Comparison of ENCODE assay signal across 20 cellular contexts in genomic region chr17:35101036-35101435, GRCh38. TPM values are rescaled to one million over a fixed set of nuclear protein-coding genes. Genes with fewer than 3 reads are reported as not detected.
A peak's percentile ranks its signal among the peaks of the same experiment; 100 is the strongest.
DNase-seq lines count a peak whose midpoint lies in the region; ATAC-seq and TF ChIP-seq lines count a peak whose summit lies in the region.
"Had no signal": no experiment of that assay in that cellular context is flagged by ENCODE, and none has a peak within 500 bp of the region (broad histone marks: within the 10 kb centered on the region; RNA-seq: fewer than 3 reads in every experiment).

No MANE protein-coding gene starts in this region.

- H3K27ac Mint-ChIP-seq in CD14-positive monocyte = peak overlapping the region in 4 of 7 donors; percentile 53 to 82 (median 60)
- peak overlapping the region; percentile 41 for H3K27ac Mint-ChIP-seq in central memory CD8-positive, alpha-beta T cell (ENCODE audit: low read depth)
- H3K27ac Mint-ChIP-seq: CD4-positive, alpha-beta T cell; CD8-positive, alpha-beta T cell had no signal

- peaks cover 13% of the 10 kb centered on the region for H3K36me3 ChIP-seq in neutrophil
- peaks cover 39% of the 10 kb centered on the region for H3K36me3 ChIP-seq in MG63

- no peaks in the 10 kb centered on the region for H3K9me3 Mint-ChIP-seq in CD14-positive monocyte
- no peaks in the 10 kb centered on the region for H3K9me3 Mint-ChIP-seq in central memory CD8-positive, alpha-beta T cell
- H3K9me3 Mint-ChIP-seq: CD4-positive, alpha-beta T cell; CD8-positive, alpha-beta T cell had no signal

- intact Hi-C loops in CD14-positive monocyte (cut with micrococcal nuclease) = no loop called here

- H3K27me3 ChIP-seq in HL-60 (ENCODE audit: insufficient read depth, poor library complexity, severe bottlenecking) (no peaks in the 10 kb centered on the region), neutrophil (no peaks in the 10 kb centered on the region), MG63 (no peaks in the 10 kb centered on the region)
- H3K27me3 ChIP-seq: BE2C, BLaER1 had no signal

- no peak overlapping the region for H3K4me3 Mint-ChIP-seq in CD14-positive monocyte
- H3K4me3 Mint-ChIP-seq in central memory CD8-positive, alpha-beta T cell = no peak overlapping the region
- H3K4me3 Mint-ChIP-seq: CD4-positive, alpha-beta T cell; CD8-positive, alpha-beta T cell had no signal

- no peak for TF ChIP-seq CTCF in CD14-positive monocyte (IDR thresholded peaks at IDR 0.05)
- no peak for TF ChIP-seq CTCF in HL-60 (IDR thresholded peaks at IDR 0.05; ENCODE audit: insufficient read depth, low read length)
- TF ChIP-seq CTCF in neutrophil (IDR thresholded peaks at IDR 0.05) = no peak

- H3K4me1 Mint-ChIP-seq in CD14-positive monocyte = peaks cover 12% of the 10 kb centered on the region
- peaks cover 7% of the 10 kb centered on the region for H3K4me1 Mint-ChIP-seq in central memory CD8-positive, alpha-beta T cell

- H3K9me3 ChIP-seq in neutrophil (no peaks in the 10 kb centered on the region), MG63 (no peaks in the 10 kb centered on the region)
- H3K9me3 ChIP-seq: BE2C, BLaER1, Caco-2 had no signal

- DNase-seq in CD14-positive monocyte (ENCODE audit: low spot score) (no peak), HL-60 (ENCODE audit: low read depth in 1 of 2, low spot score in 1 of 2) (no peak), MG63 (no peak), GF-D8 (lab: John Stamatoyannopoulos, UW) (no peak)
- no peak for DNase-seq in central memory CD8-positive, alpha-beta T cell (ENCODE audit: low spot score in 2 of 2)
- DNase-seq: 8988T; ACHN; BE2C; C1 segment of cervical spinal cord; Calu3; CD4-positive, alpha-beta T cell; CD8-positive, alpha-beta T cell; DMS79 treated with DMSO at 0.1 percent for 48 hours had no signal

- peaks cover 0 to 2% (median 0%) of the 10 kb centered on the region in 3 donors for H3K27me3 Mint-ChIP-seq in CD14-positive monocyte (ENCODE audit: low read depth in 3 of 3)
- H3K27me3 Mint-ChIP-seq in central memory CD8-positive, alpha-beta T cell = no peaks in the 10 kb centered on the region
- H3K27me3 Mint-ChIP-seq: CD4-positive, alpha-beta T cell had no signal

- no peak for ATAC-seq in central memory CD8-positive, alpha-beta T cell (replicated peaks; ENCODE audit: extremely low read depth, poor library complexity, severe bottlenecking)
- ATAC-seq in GM18867 (IDR thresholded peaks at IDR 0.05; ENCODE audit: unreplicated experiment) = no peak
- ATAC-seq: CD8-positive, alpha-beta T cell; GM12878 had no signal

- H3K36me3 Mint-ChIP-seq in CD14-positive monocyte = peaks cover 63 to 78% of the 10 kb centered on the region in 2 donors
- H3K36me3 Mint-ChIP-seq in central memory CD8-positive, alpha-beta T cell (ENCODE audit: insufficient read depth) = peaks cover 11% of the 10 kb centered on the region

- H3K27ac ChIP-seq in HL-60 (replicated peaks) (peak overlapping the region; percentile 32), neutrophil (peak overlapping the region; percentile 72)
- H3K27ac ChIP-seq: BLaER1 had no signal

- no peak overlapping the region for H3K4me3 ChIP-seq in HL-60 (replicated peaks; ENCODE audit: insufficient read depth, low read length)
- no peak overlapping the region for H3K4me3 ChIP-seq in neutrophil (ENCODE audit: low read depth in 1 of 2, low read length in 1 of 2)
- no peak overlapping the region for H3K4me3 ChIP-seq in MG63
- H3K4me3 ChIP-seq: BLaER1, GM12878 had no signal

- peaks cover 45 to 46% of the 10 kb centered on the region in 2 experiments for H3K4me1 ChIP-seq in neutrophil (ENCODE audit: control insufficient read depth in 1 of 2, insufficient read depth in 1 of 2, low read depth in 1 of 2, low read length in 1 of 2)
- H3K4me1 ChIP-seq: BE2C, Caco-2 had no signal

RNA-seq across cellular contexts. Expression of gene RAD51D, which starts 18.6 kb away (rescaled TPM):
- polyA plus RNA-seq in CD14-positive monocyte = 1 to 10 TPM; 4.4 to 6.9 TPM
- total RNA-seq in MG63 (2014; rRNA removed; shearing (Covaris generic); ENCODE audit: low replicate concordance) = 9.4 and 18.8 TPM in 2 replicates

RNA-seq across cellular contexts. Expression of gene FNDC8, which starts 20.4 kb away (rescaled TPM):
- not detected for polyA plus RNA-seq in CD14-positive monocyte
- total RNA-seq in MG63 (2014; rRNA removed; shearing (Covaris generic); ENCODE audit: low replicate concordance) = not detected in 2 replicates
- total RNA-seq: A673; Caco-2; Calu3; CD4-positive, alpha-beta T cell; CD8-positive, alpha-beta T cell had no signal
- polyA plus RNA-seq: AG04450 had no signal

RNA-seq across cellular contexts. Expression of gene RFFL, which starts 37.5 kb away (rescaled TPM):
- polyA plus RNA-seq in CD14-positive monocyte = 10 to 100 TPM; 16.1 to 24.7 TPM
- total RNA-seq in MG63 (2014; rRNA removed; shearing (Covaris generic); ENCODE audit: low replicate concordance) = 10.5 and 18.0 TPM in 2 replicates

RNA-seq across cellular contexts. Expression of gene NLE1, which starts 41.1 kb away (rescaled TPM):
- polyA plus RNA-seq in CD14-positive monocyte = 1 to 10 TPM; 1.6 to 2.2 TPM
- 25.6 and 71.4 TPM in 2 replicates for total RNA-seq in MG63 (2014; rRNA removed; shearing (Covaris generic); ENCODE audit: low replicate concordance)

RNA-seq across cellular contexts. Expression of gene UNC45B, which starts 46.6 kb away (rescaled TPM):
- not detected for polyA plus RNA-seq in CD14-positive monocyte
- total RNA-seq in MG63 (2014; rRNA removed; shearing (Covaris generic); ENCODE audit: low replicate concordance) = not detected in 2 replicates
- total RNA-seq: A673, Caco-2, Calu3, GM12878 had no signal
- polyA plus RNA-seq: AG04450 had no signal
